ENCODE assay signal across 7 cellular contexts in the genomic region with DNA sequence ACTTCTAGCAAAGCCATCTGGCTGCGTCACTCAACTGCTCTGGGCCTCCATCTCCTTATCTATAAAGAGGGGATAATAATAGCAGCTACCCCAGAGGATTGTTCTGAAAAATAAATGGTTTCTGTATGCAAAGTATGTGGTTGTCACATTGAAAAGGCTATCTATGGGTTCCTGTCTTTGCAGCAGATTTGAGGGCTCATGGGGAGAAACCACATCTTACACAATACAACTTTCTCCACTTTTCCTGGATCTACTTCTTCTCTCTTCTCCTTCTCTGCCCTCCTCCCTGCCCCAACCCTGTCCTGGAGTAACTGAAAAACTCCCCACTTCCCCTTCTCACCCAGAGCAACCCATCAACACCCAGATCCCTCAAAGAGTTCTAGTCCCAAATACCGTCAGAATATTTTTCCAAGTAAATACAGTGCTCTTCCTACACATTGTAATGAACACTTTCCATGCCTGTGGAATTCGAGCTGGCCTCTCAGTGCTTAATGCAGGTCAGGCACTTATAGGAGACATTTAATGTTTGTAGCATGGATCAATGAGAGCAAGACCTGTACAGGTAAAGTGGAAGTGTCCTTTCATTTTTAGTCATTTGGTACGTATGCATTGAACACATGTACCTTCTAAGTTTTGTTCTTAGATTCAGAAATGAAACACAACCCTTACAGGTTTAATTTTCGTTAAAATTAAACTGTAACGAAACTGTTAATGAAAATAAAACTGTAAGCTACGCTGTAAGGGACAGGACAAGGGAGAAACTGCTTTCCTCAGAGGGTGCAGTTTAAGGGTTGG.
DNase-seq lines count a peak whose midpoint lies in the region; ATAC-seq and TF ChIP-seq lines count a peak whose summit lies in the region.

No MANE protein-coding gene starts in this region.

- H3K9me3 ChIP-seq in Karpas-422 (ENCODE audit: low read length), result no peaks in the 10 kb centered on the region
- no peaks in the 10 kb centered on the region for H3K9me3 ChIP-seq in lower lobe of right lung

- H3K4me2 ChIP-seq in Karpas-422 (ENCODE audit: low read depth, low read length, poor library complexity, severe bottlenecking), result peak overlapping the region; percentile 74

- H3K4me3 ChIP-seq in Karpas-422 (ENCODE audit: low read length), result peak overlapping the region; percentile 49
- no peak overlapping the region for H3K4me3 ChIP-seq in lower lobe of right lung

- H3K27ac ChIP-seq in Karpas-422 (ENCODE audit: low read length), result peak overlapping the region; percentile 65
- no peak overlapping the region for H3K27ac ChIP-seq in lower lobe of right lung

- no peak overlapping the region for H3K9ac ChIP-seq in Karpas-422 (ENCODE audit: low read length)

- no peaks in the 10 kb centered on the region for H3K79me2 ChIP-seq in Karpas-422 (ENCODE audit: low read length)

- H3K36me3 ChIP-seq in Karpas-422 (ENCODE audit: insufficient read depth, low read length) (no peaks in the 10 kb centered on the region), lower lobe of right lung (no peaks in the 10 kb centered on the region)

- intact Hi-C loops in lower lobe of right lung (cut with DNase I), result no loop called here

- peak; percentile 88 for ATAC-seq in GM18870 (IDR thresholded peaks at IDR 0.05; ENCODE audit: unreplicated experiment)
- ATAC-seq in GM21825 (IDR thresholded peaks at IDR 0.05; ENCODE audit: unreplicated experiment), result peak; percentile 92
- peak; percentile 24 to 52 for ATAC-seq in lower lobe of right lung

- peaks cover 31% of the 10 kb centered on the region for H3K4me1 ChIP-seq in Karpas-422 (ENCODE audit: low read length)
- peaks cover 6% of the 10 kb centered on the region for H3K4me1 ChIP-seq in lower lobe of right lung

- peaks cover 15% of the 10 kb centered on the region for H4K20me1 ChIP-seq in Karpas-422 (ENCODE audit: insufficient read depth, low read depth, low read length)

- no peak overlapping the region for H2AFZ ChIP-seq in Karpas-422 (ENCODE audit: low read length)

- no peak for TF ChIP-seq CTCF in lower lobe of right lung (IDR thresholded peaks at IDR 0.05)

- no peaks in the 10 kb centered on the region for H3K9me2 ChIP-seq in Karpas-422 (replicated peaks; ENCODE audit: insufficient read depth, low read length)

- H3K27me3 ChIP-seq in Karpas-422 (ENCODE audit: low read length) (peaks cover 5% of the 10 kb centered on the region), lower lobe of right lung (ENCODE audit: low read depth) (no peaks in the 10 kb centered on the region)

- peak; percentile 85 for DNase-seq in Karpas-422
- DNase-seq in lower lobe of right lung, result no peak
- no peak for DNase-seq in NK-92 treated with Interleukin-12 subunit alpha and Interleukin-12 subunit beta, amount 100 ng/mL, for 24 hours (lab: John Stamatoyannopoulos, UW)
- no peak for DNase-seq in NCI-H2081 treated with DMSO at 0.1 percent for 48 hours (lab: John Stamatoyannopoulos, UW)
- no peak for DNase-seq in anterior cingulate cortex (lab: John Stamatoyannopoulos, UW)

Comparison
In these comparisons a context has a peak if more than half of its experiments do, and no peak if none do; other contexts are left out.
1. ATAC-seq: peak in every context shown above with its lines; median percentile 92 in GM21825; 88 in GM18870; 38 in lower lobe of right lung.